22 cellular contexts compared by ENCODE assay signal in the genomic region with DNA sequence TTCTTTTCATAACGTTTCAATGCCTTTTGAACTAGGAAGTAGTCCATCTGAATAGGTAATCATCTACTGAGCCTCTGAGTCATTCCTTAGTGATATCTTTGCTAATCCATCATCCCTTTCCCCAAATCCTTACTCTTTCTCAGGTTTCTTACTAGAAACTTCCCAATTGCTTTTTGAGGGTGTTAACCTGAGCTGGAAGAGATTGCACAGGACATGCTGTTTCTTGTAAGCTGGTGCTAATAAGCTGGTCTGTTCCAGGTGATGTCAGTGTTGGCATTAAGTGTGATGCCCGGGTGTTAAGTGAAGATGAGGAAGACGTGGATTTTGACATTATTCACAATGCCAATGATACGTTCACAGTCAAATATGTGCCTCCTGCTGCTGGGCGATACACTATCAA.
DNase-seq lines count a peak whose midpoint lies in the region; ATAC-seq and TF ChIP-seq lines count a peak whose summit lies in the region.
"Had no signal": no experiment of that assay in that cellular context is flagged by ENCODE, and none has a peak within 500 bp of the region (broad histone marks: within the 10 kb centered on the region; RNA-seq: fewer than 3 reads in every experiment).

No MANE protein-coding gene starts in this region.

- H3K4me2 ChIP-seq in GM23338 = no peak overlapping the region

- no peaks in the 10 kb centered on the region for H3K27me3 Mint-ChIP-seq in GM23338 (ENCODE audit: insufficient read depth, low read depth, poor library complexity)
- H3K27me3 Mint-ChIP-seq: CD4-positive, alpha-beta memory T cell had no signal

- no peaks in the 10 kb centered on the region for H3K79me2 ChIP-seq in GM23338 (replicated peaks; ENCODE audit: insufficient read depth)

- intact Hi-C loops in thyroid gland (cut with DNase I) = loop anchor here (10.0 kb wide), 1 partner anchor 95 kb away; no protein-coding TSS in a partner anchor

- no peaks in the 10 kb centered on the region for H3K9me3 ChIP-seq in thyroid gland
- H3K9me3 ChIP-seq: HAP-1 had no signal

- no peak overlapping the region for H3K27ac ChIP-seq in GM23338 (ENCODE audit: low read depth)
- peak overlapping the region; percentile 40 for H3K27ac ChIP-seq in epithelial cell of prostate
- peak overlapping the region in 2 of 3 donors; percentile 22 to 93 for H3K27ac ChIP-seq in thyroid gland

- no peaks in the 10 kb centered on the region for H3K9me3 Mint-ChIP-seq in GM23338
- H3K9me3 Mint-ChIP-seq: CD4-positive, alpha-beta memory T cell; HFFc6 had no signal

- no peaks in the 10 kb centered on the region for H3K27me3 ChIP-seq in GM23338 (ENCODE audit: insufficient read depth)
- no peaks in the 10 kb centered on the region for H3K27me3 ChIP-seq in thyroid gland

- H3K36me3 ChIP-seq in GM23338 (ENCODE audit: insufficient read depth) (peaks cover 58% of the 10 kb centered on the region), thyroid gland (peaks cover 28 to 33% of the 10 kb centered on the region in 2 donors)

- H3K4me1 ChIP-seq in GM23338 (ENCODE audit: insufficient read depth) (no peaks in the 10 kb centered on the region), thyroid gland (peaks cover 15 to 32% of the 10 kb centered on the region in 2 donors)
- H3K4me1 ChIP-seq: HAP-1 had no signal

- H3K9me2 ChIP-seq in GM23338 (ENCODE audit: insufficient read depth) = no peaks in the 10 kb centered on the region

- no peaks in the 10 kb centered on the region for H3K4me1 Mint-ChIP-seq in GM23338

- TF ChIP-seq CTCF in GM23338 (conservative IDR thresholded peaks at IDR 0.05; ENCODE audit: low read depth in 2 of 2) = no peak
- TF ChIP-seq CTCF in thyroid gland (IDR thresholded peaks at IDR 0.05) = no peak

- H3K36me3 Mint-ChIP-seq in GM23338 (ENCODE audit: low read depth) = peaks cover 75% of the 10 kb centered on the region

- no peak for DNase-seq in GM23338 (ENCODE audit: low spot score)
- DNase-seq in epithelial cell of prostate (ENCODE audit: low read depth, low spot score) = no peak
- peak; percentile 6 for DNase-seq in kidney tubule cell (ENCODE audit: low spot score)
- DNase-seq in thyroid gland = no peak
- no peak for DNase-seq in NK-92 treated with Interleukin-12 subunit alpha and Interleukin-12 subunit beta, amount 100 ng/mL, for 24 hours (lab: John Stamatoyannopoulos, UW)
- no peak for DNase-seq in CD1c-positive myeloid dendritic cell (ENCODE audit: extremely low spot score)
- DNase-seq in occipital lobe (lab: John Stamatoyannopoulos, UW) = no peak
- DNase-seq: CD4-positive, alpha-beta memory T cell; COR-L47; DMS53; GOT3; HFFc6; Karpas-422; NCI-H1092 treated with DMSO at 0.1 percent for 48 hours; NCI-H1436 treated with DMSO at 0.1 percent for 48 hours; NCI-H187 treated with DMSO at 0.1 percent for 48 hours; NCI-H446; NCI-H526; RPMI8226; SHP77 treated with DMSO at 0.1 percent for 48 hours had no signal

- WGBS in thyroid gland, 2 donors = 91 to 96% methylated on average over 5 of the region's 5 CpGs

- H3F3A ChIP-seq in GM23338 (replicated peaks; ENCODE audit: low read depth) = no peaks in the 10 kb centered on the region

- H3K4me3 ChIP-seq in GM23338 (no peak overlapping the region), thyroid gland (replicated peaks in 1 of 3) (no peak overlapping the region)
- H3K4me3 ChIP-seq: HAP-1 had no signal

- H3K4me3 Mint-ChIP-seq in GM23338 = no peak overlapping the region
- H3K4me3 Mint-ChIP-seq: HFFc6 had no signal

- peak overlapping the region; percentile 34; the same call in 1 of the 2 replicates for H3K27ac Mint-ChIP-seq in GM23338
- H3K27ac Mint-ChIP-seq: CD4-positive, alpha-beta memory T cell; HFFc6 had no signal

- TF ChIP-seq POLR2A in thyroid gland (IDR thresholded peaks at IDR 0.05) = no peak

- peaks cover 8% of the 10 kb centered on the region for H4K20me1 ChIP-seq in GM23338 (replicated peaks; ENCODE audit: insufficient read depth)

- ATAC-seq in GM23338 = no peak
- ATAC-seq: HepG2 had no signal

- H2AFZ ChIP-seq in GM23338 = no peak overlapping the region

TF ChIP-seq in GM23338, 12 proteins besides CTCF, POLR2A, EP300 and RAD21:
- no peak for TF ChIP-seq POLR2AphosphoS5 (IDR thresholded peaks at IDR 0.05; ENCODE audit: low read depth)
- TF ChIP-seq, protein P1, sequence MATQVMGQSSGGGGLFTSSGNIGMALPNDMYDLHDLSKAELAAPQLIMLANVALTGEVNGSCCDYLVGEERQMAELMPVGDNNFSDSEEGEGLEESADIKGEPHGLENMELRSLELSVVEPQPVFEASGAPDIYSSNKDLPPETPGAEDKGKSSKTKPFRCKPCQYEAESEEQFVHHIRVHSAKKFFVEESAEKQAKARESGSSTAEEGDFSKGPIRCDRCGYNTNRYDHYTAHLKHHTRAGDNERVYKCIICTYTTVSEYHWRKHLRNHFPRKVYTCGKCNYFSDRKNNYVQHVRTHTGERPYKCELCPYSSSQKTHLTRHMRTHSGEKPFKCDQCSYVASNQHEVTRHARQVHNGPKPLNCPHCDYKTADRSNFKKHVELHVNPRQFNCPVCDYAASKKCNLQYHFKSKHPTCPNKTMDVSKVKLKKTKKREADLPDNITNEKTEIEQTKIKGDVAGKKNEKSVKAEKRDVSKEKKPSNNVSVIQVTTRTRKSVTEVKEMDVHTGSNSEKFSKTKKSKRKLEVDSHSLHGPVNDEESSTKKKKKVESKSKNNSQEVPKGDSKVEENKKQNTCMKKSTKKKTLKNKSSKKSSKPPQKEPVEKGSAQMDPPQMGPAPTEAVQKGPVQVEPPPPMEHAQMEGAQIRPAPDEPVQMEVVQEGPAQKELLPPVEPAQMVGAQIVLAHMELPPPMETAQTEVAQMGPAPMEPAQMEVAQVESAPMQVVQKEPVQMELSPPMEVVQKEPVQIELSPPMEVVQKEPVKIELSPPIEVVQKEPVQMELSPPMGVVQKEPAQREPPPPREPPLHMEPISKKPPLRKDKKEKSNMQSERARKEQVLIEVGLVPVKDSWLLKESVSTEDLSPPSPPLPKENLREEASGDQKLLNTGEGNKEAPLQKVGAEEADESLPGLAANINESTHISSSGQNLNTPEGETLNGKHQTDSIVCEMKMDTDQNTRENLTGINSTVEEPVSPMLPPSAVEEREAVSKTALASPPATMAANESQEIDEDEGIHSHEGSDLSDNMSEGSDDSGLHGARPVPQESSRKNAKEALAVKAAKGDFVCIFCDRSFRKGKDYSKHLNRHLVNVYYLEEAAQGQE (IDR thresholded peaks at IDR 0.05; ENCODE audit: unreplicated experiment) = no peak
- no peak for TF ChIP-seq EZH2 (IDR thresholded peaks at IDR 0.05; ENCODE audit: low read depth, unreplicated experiment)
- TF ChIP-seq, protein P2, sequence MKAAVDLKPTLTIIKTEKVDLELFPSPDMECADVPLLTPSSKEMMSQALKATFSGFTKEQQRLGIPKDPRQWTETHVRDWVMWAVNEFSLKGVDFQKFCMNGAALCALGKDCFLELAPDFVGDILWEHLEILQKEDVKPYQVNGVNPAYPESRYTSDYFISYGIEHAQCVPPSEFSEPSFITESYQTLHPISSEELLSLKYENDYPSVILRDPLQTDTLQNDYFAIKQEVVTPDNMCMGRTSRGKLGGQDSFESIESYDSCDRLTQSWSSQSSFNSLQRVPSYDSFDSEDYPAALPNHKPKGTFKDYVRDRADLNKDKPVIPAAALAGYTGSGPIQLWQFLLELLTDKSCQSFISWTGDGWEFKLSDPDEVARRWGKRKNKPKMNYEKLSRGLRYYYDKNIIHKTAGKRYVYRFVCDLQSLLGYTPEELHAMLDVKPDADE (IDR thresholded peaks at IDR 0.05) = no peak
- TF ChIP-seq ZNF114 (CRISPR knock-in tag; IDR thresholded peaks at IDR 0.05) = no peak
- TF ChIP-seq CREB1 (CRISPR knock-in tag; IDR thresholded peaks at IDR 0.05; ENCODE audit: low read depth) = no peak
- no peak for TF ChIP-seq STAT1 (IDR thresholded peaks at IDR 0.05; ENCODE audit: unreplicated experiment)
